In genomic region chr17:53129863-53130262, GRCh38 we compare ENCODE assay signal across 28 cellular contexts.
"Had no signal": no experiment of that assay in that cellular context is flagged by ENCODE, and none has a peak within 500 bp of the region (broad histone marks: within the 10 kb centered on the region; RNA-seq: fewer than 3 reads in every experiment).

No MANE protein-coding gene starts in this region.

- DNase-seq: stimulated activated CD4-positive, alpha-beta T cell treated with anti-CD3 and anti-CD28 coated beads, Interleukin-2, amount 100 ng/mL, for 48 hours; stimulated activated CD4-positive, alpha-beta T cell treated with anti-CD3 and anti-CD28 coated beads, Interleukin-4, amount 100 ng/mL, for 1 hour; stimulated activated CD4-positive, alpha-beta T cell treated with anti-CD3 and anti-CD28 coated beads, Interleukin-4, amount 100 ng/mL, for 4 hours; stimulated activated CD8-positive, alpha-beta memory T cell treated with anti-CD3 and anti-CD28 coated beads, Interleukin-4, amount 100 ng/mL, for 48 hours; stimulated activated naive B cell treated with anti-CD40 and anti-IgM and Interleukin-4, amounts not matched to agents 10 μg/mL and 1 μg/mL and 100 μg/mL, for 72 hours; stimulated activated naive CD4-positive, alpha-beta T cell; stimulated activated naive CD4-positive, alpha-beta T cell treated with Interleukin-2 at 50 U/mL for 16 hours; stimulated activated naive CD8-positive, alpha-beta T cell treated with anti-CD3 and anti-CD28 coated beads, Interleukin-15, amount 100 ng/mL, for 72 hours; stimulated activated naive CD8-positive, alpha-beta T cell treated with anti-CD3 and anti-CD28 coated beads, Interleukin-15, Interleukin-2, amounts not matched to agents 100 U/mL and 50 U/mL, for 24 hours; stomach; substantia nigra; testis; thyroid gland; tibial artery; transverse colon; trophoblast cell; upper lobe of left lung; upper lobe of right lung; uterus had no signal

- H3K36me3 ChIP-seq: stomach, suprapubic skin, thoracic aorta, thyroid gland, tibial artery, tibial nerve, transverse colon, upper lobe of left lung, upper lobe of right lung, uterus, vagina had no signal

- H3K4me3 ChIP-seq: stomach, suprapubic skin, testis, thoracic aorta, thyroid gland, tibial artery, tibial nerve, transverse colon, upper lobe of left lung, upper lobe of right lung, uterus, vagina had no signal

- H3K4me1 Mint-ChIP-seq: stimulated activated effector memory CD8-positive, alpha-beta T cell treated with anti-CD3 and anti-CD28 coated beads, Interleukin-12 subunit alpha, Interleukin-12 subunit beta, amount 100 ng/mL, for 72 hours; stimulated activated memory B cell treated with anti-CD40 and anti-IgM and Interleukin-4, amounts not matched to agents 10 μg/mL and 1 μg/mL and 100 μg/mL, for 72 hours; stimulated activated naive B cell treated with anti-CD40 and anti-IgM and Interleukin-4, amounts not matched to agents 10 μg/mL and 1 μg/mL and 100 μg/mL, for 72 hours; stimulated activated naive CD8-positive, alpha-beta T cell treated with anti-CD3 and anti-CD28 coated beads, Interleukin-15, amount 100 ng/mL, for 72 hours had no signal

- H3K27ac Mint-ChIP-seq: stimulated activated effector memory CD8-positive, alpha-beta T cell treated with anti-CD3 and anti-CD28 coated beads, Interleukin-12 subunit alpha, Interleukin-12 subunit beta, amount 100 ng/mL, for 72 hours; stimulated activated memory B cell treated with anti-CD40 and anti-IgM and Interleukin-4, amounts not matched to agents 10 μg/mL and 1 μg/mL and 100 μg/mL, for 72 hours; stimulated activated naive B cell treated with anti-CD40 and anti-IgM and Interleukin-4, amounts not matched to agents 10 μg/mL and 1 μg/mL and 100 μg/mL, for 72 hours; stimulated activated naive CD8-positive, alpha-beta T cell treated with anti-CD3 and anti-CD28 coated beads, Interleukin-15, amount 100 ng/mL, for 72 hours; stimulated activated naive CD8-positive, alpha-beta T cell treated with anti-CD3 and anti-CD28 coated beads, Interleukin-15, Interleukin-2, amounts not matched to agents 100 ng/mL and 50 ng/mL, for 24 hours; type B pancreatic cell had no signal

- H3K9me3 ChIP-seq: stomach, suprapubic skin, testis, thoracic aorta, thyroid gland, tibial artery, tibial nerve, transverse colon, upper lobe of left lung, upper lobe of right lung, uterus, vagina had no signal

- H3K27me3 Mint-ChIP-seq: stimulated activated memory B cell treated with anti-CD40 and anti-IgM and Interleukin-4, amounts not matched to agents 10 μg/mL and 1 μg/mL and 100 μg/mL, for 72 hours; stimulated activated naive B cell treated with anti-CD40 and anti-IgM and Interleukin-4, amounts not matched to agents 10 μg/mL and 1 μg/mL and 100 μg/mL, for 72 hours; stimulated activated naive CD8-positive, alpha-beta T cell treated with anti-CD3 and anti-CD28 coated beads, Interleukin-15, amount 100 ng/mL, for 72 hours; stimulated activated naive CD8-positive, alpha-beta T cell treated with anti-CD3 and anti-CD28 coated beads, Interleukin-15, Interleukin-2, amounts not matched to agents 100 ng/mL and 50 ng/mL, for 24 hours; type B pancreatic cell had no signal

- FAIRE-seq: urothelium cell line had no signal

- ATAC-seq: stimulated activated effector memory CD8-positive, alpha-beta T cell treated with anti-CD3 and anti-CD28 coated beads, Interleukin-12 subunit alpha, Interleukin-12 subunit beta, amount 100 ng/mL, for 72 hours; stimulated activated memory B cell treated with anti-CD40 and anti-IgM and Interleukin-4, amounts not matched to agents 10 μg/mL and 1 μg/mL and 100 μg/mL, for 72 hours; stimulated activated naive B cell treated with anti-CD40 and anti-IgM and Interleukin-4, amounts not matched to agents 10 μg/mL and 1 μg/mL and 100 μg/mL, for 72 hours; stimulated activated naive CD8-positive, alpha-beta T cell treated with anti-CD3 and anti-CD28 coated beads, Interleukin-15, amount 100 ng/mL, for 72 hours; stimulated activated naive CD8-positive, alpha-beta T cell treated with anti-CD3 and anti-CD28 coated beads, Interleukin-15, Interleukin-2, amounts not matched to agents 100 U/mL and 50 U/mL, for 24 hours; upper lobe of right lung had no signal

- H3K27me3 ChIP-seq: stomach, suprapubic skin, testis, thyroid gland, tibial artery, tibial nerve, transverse colon, upper lobe of left lung, upper lobe of right lung, uterus, vagina had no signal

- H3K27ac ChIP-seq: stomach, suprapubic skin, testis, thoracic aorta, thyroid gland, tibial artery, tibial nerve, transverse colon, upper lobe of left lung, upper lobe of right lung, uterus, vagina had no signal

- H3K36me3 Mint-ChIP-seq: stimulated activated effector memory CD8-positive, alpha-beta T cell treated with anti-CD3 and anti-CD28 coated beads, Interleukin-12 subunit alpha, Interleukin-12 subunit beta, amount 100 ng/mL, for 72 hours; stimulated activated memory B cell treated with anti-CD40 and anti-IgM and Interleukin-4, amounts not matched to agents 10 μg/mL and 1 μg/mL and 100 μg/mL, for 72 hours; stimulated activated naive B cell treated with anti-CD40 and anti-IgM and Interleukin-4, amounts not matched to agents 10 μg/mL and 1 μg/mL and 100 μg/mL, for 72 hours; type B pancreatic cell had no signal

- H3K9me3 Mint-ChIP-seq: stimulated activated memory B cell treated with anti-CD40 and anti-IgM and Interleukin-4, amounts not matched to agents 10 μg/mL and 1 μg/mL and 100 μg/mL, for 72 hours; stimulated activated naive CD8-positive, alpha-beta T cell treated with anti-CD3 and anti-CD28 coated beads, Interleukin-15, amount 100 ng/mL, for 72 hours; stimulated activated naive CD8-positive, alpha-beta T cell treated with anti-CD3 and anti-CD28 coated beads, Interleukin-15, Interleukin-2, amounts not matched to agents 100 ng/mL and 50 ng/mL, for 24 hours; type B pancreatic cell had no signal

- H3K4me1 ChIP-seq: stomach, suprapubic skin, testis, thyroid gland, tibial artery, tibial nerve, upper lobe of left lung, upper lobe of right lung, uterus, vagina had no signal

- H3K4me3 Mint-ChIP-seq: stimulated activated effector memory CD8-positive, alpha-beta T cell treated with anti-CD3 and anti-CD28 coated beads, Interleukin-12 subunit alpha, Interleukin-12 subunit beta, amount 100 ng/mL, for 72 hours; stimulated activated memory B cell treated with anti-CD40 and anti-IgM and Interleukin-4, amounts not matched to agents 10 μg/mL and 1 μg/mL and 100 μg/mL, for 72 hours; stimulated activated naive B cell treated with anti-CD40 and anti-IgM and Interleukin-4, amounts not matched to agents 10 μg/mL and 1 μg/mL and 100 μg/mL, for 72 hours; stimulated activated naive CD8-positive, alpha-beta T cell treated with anti-CD3 and anti-CD28 coated beads, Interleukin-15, amount 100 ng/mL, for 72 hours; stimulated activated naive CD8-positive, alpha-beta T cell treated with anti-CD3 and anti-CD28 coated beads, Interleukin-15, Interleukin-2, amounts not matched to agents 100 ng/mL and 50 ng/mL, for 24 hours; type B pancreatic cell had no signal
